39 cellular contexts compared by ENCODE assay signal in the genomic region with DNA sequence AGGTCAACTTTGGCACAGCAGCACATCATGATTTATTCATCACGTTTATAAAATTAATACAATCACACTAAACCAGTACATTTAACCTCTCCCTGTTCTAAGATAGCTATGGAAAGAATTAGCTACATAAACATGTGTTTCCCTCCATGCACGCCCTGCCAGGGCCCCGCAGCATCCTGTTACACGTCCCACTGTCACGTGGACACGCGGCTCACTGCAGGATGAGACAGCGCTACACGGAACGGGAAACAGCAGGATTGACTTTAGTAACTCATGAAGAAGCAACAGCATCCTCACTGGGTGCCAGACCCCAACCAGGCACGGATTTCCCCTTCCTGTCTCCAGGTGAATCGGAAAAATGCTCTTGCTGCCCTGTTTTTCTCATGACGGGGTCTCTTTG. TPM values are rescaled to one million over a fixed set of nuclear protein-coding genes. Genes with fewer than 3 reads are reported as not detected.
"Had no signal": no experiment of that assay in that cellular context is flagged by ENCODE, and none has a peak within 500 bp of the region (broad histone marks: within the 10 kb centered on the region; RNA-seq: fewer than 3 reads in every experiment).

No MANE protein-coding gene starts in this region.

- H3K27ac ChIP-seq: adrenal gland, body of pancreas, epithelial cell of prostate, esophagus squamous epithelium, gastroesophageal sphincter had no signal

- H3K4me1 Mint-ChIP-seq: activated CD4-positive, alpha-beta T cell treated with anti-CD3 and anti-CD28 coated beads for 36 hours; activated CD4-positive, alpha-beta T cell treated with anti-CD3 and anti-CD28 coated beads, Interleukin-2, amount 10 ng/mL, durations not matched to agents 24 days and 14 days; activated CD8-positive, alpha-beta memory T cell treated with anti-CD3 and anti-CD28 coated beads, Interleukin-2, amount 10 ng/mL, durations not matched to agents 7 days and 5 days; activated naive CD4-positive, alpha-beta T cell treated with anti-CD3 and anti-CD28 coated beads, Interleukin-2, amount 50 U/mL, for 24 hours; activated naive CD8-positive, alpha-beta T cell treated with anti-CD3 and anti-CD28 coated beads for 36 hours; activated naive CD8-positive, alpha-beta T cell treated with anti-CD3 and anti-CD28 coated beads, Interleukin-2, amount 50 U/mL, for 24 hours; T-helper 17 cell had no signal

- H3K4me3 Mint-ChIP-seq: activated CD4-positive, alpha-beta memory T cell treated with anti-CD3 and anti-CD28 coated beads for 36 hours; activated CD4-positive, alpha-beta T cell treated with anti-CD3 and anti-CD28 coated beads for 36 hours; activated CD4-positive, alpha-beta T cell treated with anti-CD3 and anti-CD28 coated beads, Interleukin-2, amount 10 ng/mL, durations not matched to agents 24 days and 14 days; activated CD8-positive, alpha-beta memory T cell treated with anti-CD3 and anti-CD28 coated beads, Interleukin-2, amount 10 ng/mL, durations not matched to agents 7 days and 5 days; activated CD8-positive, alpha-beta T cell treated with anti-CD3 and anti-CD28 coated beads, Interleukin-2, amount 10 ng/mL, durations not matched to agents 7 days and 5 days; activated naive CD4-positive, alpha-beta T cell treated with anti-CD3 and anti-CD28 coated beads for 36 hours; activated naive CD4-positive, alpha-beta T cell treated with anti-CD3 and anti-CD28 coated beads, Interleukin-2, amount 50 U/mL, for 24 hours; activated naive CD8-positive, alpha-beta T cell treated with anti-CD3 and anti-CD28 coated beads for 36 hours; activated naive CD8-positive, alpha-beta T cell treated with anti-CD3 and anti-CD28 coated beads, Interleukin-2, amount 50 U/mL, for 24 hours; activated T-helper 1 cell treated with anti-CD3 and anti-CD28 coated beads, Interleukin-12 subunit alpha, Interleukin-12 subunit beta, Interleukin-2, Interleukin-4 antibody, amounts not matched to agents 30 ng/mL and 10 ng/mL and 1 ng/mL, durations not matched to agents 14 hours and 24 hours and 36 hours; effector memory CD8-positive, alpha-beta T cell; T-helper 17 cell; T-helper 2 cell treated with Interferon-gamma antibody and Interleukin-4, amounts not matched to agents 5 μg/mL and 100 μg/mL, for 36 hours had no signal

- FAIRE-seq: colon, endothelial cell of umbilical vein had no signal

- ATAC-seq: activated CD4-positive, alpha-beta T cell treated with anti-CD3 and anti-CD28 coated beads for 36 hours; activated CD8-positive, alpha-beta memory T cell treated with anti-CD3 and anti-CD28 coated beads, Interleukin-2, amount 10 ng/mL, durations not matched to agents 7 days and 5 days; activated CD8-positive, alpha-beta T cell treated with anti-CD3 and anti-CD28 coated beads, Interleukin-2, amount 10 ng/mL, durations not matched to agents 7 days and 5 days; activated naive CD8-positive, alpha-beta T cell treated with anti-CD3 and anti-CD28 coated beads, Interleukin-2, amount 50 U/mL, for 24 hours; body of pancreas; effector memory CD8-positive, alpha-beta T cell; gastroesophageal sphincter; T-helper 17 cell had no signal

- H3K36me3 Mint-ChIP-seq: activated CD4-positive, alpha-beta memory T cell treated with anti-CD3 and anti-CD28 coated beads for 36 hours; activated CD8-positive, alpha-beta memory T cell treated with anti-CD3 and anti-CD28 coated beads, Interleukin-2, amount 10 ng/mL, durations not matched to agents 7 days and 5 days; activated naive CD4-positive, alpha-beta T cell treated with anti-CD3 and anti-CD28 coated beads, Interleukin-2, amount 50 U/mL, for 24 hours; activated naive CD8-positive, alpha-beta T cell treated with anti-CD3 and anti-CD28 coated beads for 36 hours had no signal

- H3K9me3 ChIP-seq: adrenal gland, body of pancreas, esophagus squamous epithelium had no signal

- H3K36me3 ChIP-seq: adrenal gland, esophagus squamous epithelium, gastroesophageal sphincter had no signal

- DNase-seq: activated CD4-positive, alpha-beta memory T cell treated with anti-CD3 and anti-CD28 coated beads for 36 hours; activated CD4-positive, alpha-beta T cell treated with anti-CD3 and anti-CD28 coated beads for 36 hours; activated CD4-positive, alpha-beta T cell treated with anti-CD3 and anti-CD28 coated beads, Interleukin-2, amount 10 ng/mL, durations not matched to agents 24 days and 14 days; activated CD4-positive, CD25-positive, alpha-beta regulatory T cell; activated CD4-positive, CD25-positive, alpha-beta regulatory T cell treated with anti-CD3 and anti-CD28 coated beads, Interleukin-2, amount 50 U/mL, for 72 hours; activated CD8-positive, alpha-beta memory T cell treated with anti-CD3 and anti-CD28 coated beads, Interleukin-2, amount 10 ng/mL, durations not matched to agents 7 days and 5 days; activated CD8-positive, alpha-beta memory T cell treated with anti-CD3 and anti-CD28 coated beads, Interleukin-2, amount 50 U/mL, for 4 hours; activated CD8-positive, alpha-beta T cell treated with anti-CD3 and anti-CD28 coated beads, Interleukin-2, amount 10 ng/mL, durations not matched to agents 7 days and 5 days; activated effector memory CD4-positive, alpha-beta T cell treated with anti-CD3 and anti-CD28 coated beads, Interleukin-2, amount 50 U/mL, for 16 hours; activated naive CD4-positive, alpha-beta T cell treated with anti-CD3 and anti-CD28 coated beads for 36 hours; activated naive CD8-positive, alpha-beta T cell treated with anti-CD3 and anti-CD28 coated beads for 36 hours; activated naive CD8-positive, alpha-beta T cell treated with anti-CD3 and anti-CD28 coated beads, Interleukin-2, amount 50 U/mL, for 24 hours; activated T-cell treated with anti-CD3 and anti-CD28 coated beads, Interleukin-2, amount 50 U/mL, for 1 hour; activated T-cell treated with anti-CD3 and anti-CD28 coated beads, Interleukin-2, amount 50 U/mL, for 48 hours; adrenal gland; amygdala; aorta; body of pancreas; caudate nucleus; cortex of kidney; dermis blood vessel endothelial cell; effector CD4-positive, alpha-beta T cell; effector memory CD8-positive, alpha-beta T cell; esophagus squamous epithelium; foreskin melanocyte; T-helper 1 cell; T-helper 17 cell had no signal

- H3K4me3 ChIP-seq: adrenal gland, body of pancreas, esophagus squamous epithelium, gastroesophageal sphincter had no signal

- H3K4me1 ChIP-seq: adrenal gland, body of pancreas, esophagus squamous epithelium, gastroesophageal sphincter had no signal

- H3K27ac Mint-ChIP-seq: activated CD4-positive, alpha-beta memory T cell treated with anti-CD3 and anti-CD28 coated beads for 36 hours; activated CD4-positive, alpha-beta T cell treated with anti-CD3 and anti-CD28 coated beads for 36 hours; activated CD4-positive, alpha-beta T cell treated with anti-CD3 and anti-CD28 coated beads, Interleukin-2, amount 10 ng/mL, durations not matched to agents 24 days and 14 days; activated CD8-positive, alpha-beta memory T cell treated with anti-CD3 and anti-CD28 coated beads, Interleukin-2, amount 10 ng/mL, durations not matched to agents 7 days and 5 days; activated CD8-positive, alpha-beta T cell treated with anti-CD3 and anti-CD28 coated beads, Interleukin-2, amount 10 ng/mL, durations not matched to agents 7 days and 5 days; activated naive CD4-positive, alpha-beta T cell treated with anti-CD3 and anti-CD28 coated beads for 36 hours; activated naive CD4-positive, alpha-beta T cell treated with anti-CD3 and anti-CD28 coated beads, Interleukin-2, amount 50 U/mL, for 24 hours; activated naive CD8-positive, alpha-beta T cell treated with anti-CD3 and anti-CD28 coated beads for 36 hours; activated naive CD8-positive, alpha-beta T cell treated with anti-CD3 and anti-CD28 coated beads, Interleukin-2, amount 50 U/mL, for 24 hours; activated T-helper 1 cell treated with anti-CD3 and anti-CD28 coated beads, Interleukin-12 subunit alpha, Interleukin-12 subunit beta, Interleukin-2, Interleukin-4 antibody, amounts not matched to agents 30 ng/mL and 10 ng/mL and 1 ng/mL, durations not matched to agents 14 hours and 24 hours and 36 hours; activated T-helper 2 cell treated with anti-CD3 and anti-CD28 coated beads, Interferon-gamma antibody, Interleukin-2, Interleukin-4, amounts not matched to agents 10 μg/mL and 5 μg/mL and 100 μg/mL, durations not matched to agents 14 hours and 24 hours and 36 hours; effector memory CD8-positive, alpha-beta T cell; T-helper 17 cell; T-helper 2 cell treated with Interferon-gamma antibody and Interleukin-4, amounts not matched to agents 5 μg/mL and 100 μg/mL, for 36 hours had no signal

- H3K27me3 ChIP-seq: body of pancreas had no signal

RNA-seq across cellular contexts. Expression of a gene that starts 30.9 kb away (rescaled TPM):
- total RNA-seq: activated CD4-positive, alpha-beta memory T cell treated with anti-CD3 and anti-CD28 coated beads for 36 hours; activated CD4-positive, alpha-beta T cell treated with anti-CD3 and anti-CD28 coated beads for 36 hours; activated CD4-positive, alpha-beta T cell treated with anti-CD3 and anti-CD28 coated beads, Interleukin-2, amount 10 ng/mL, durations not matched to agents 24 days and 14 days; activated CD8-positive, alpha-beta memory T cell treated with anti-CD3 and anti-CD28 coated beads, Interleukin-2, amount 10 ng/mL, durations not matched to agents 7 days and 5 days; activated CD8-positive, alpha-beta T cell treated with anti-CD3 and anti-CD28 coated beads, Interleukin-2, amount 10 ng/mL, durations not matched to agents 7 days and 5 days; activated naive CD4-positive, alpha-beta T cell treated with anti-CD3 and anti-CD28 coated beads for 36 hours; activated naive CD8-positive, alpha-beta T cell treated with anti-CD3 and anti-CD28 coated beads for 36 hours; activated T-helper 1 cell treated with anti-CD3 and anti-CD28 coated beads, Interleukin-12 subunit alpha, Interleukin-12 subunit beta, Interleukin-2, Interleukin-4 antibody, amounts not matched to agents 30 ng/mL and 10 ng/mL and 1 ng/mL, durations not matched to agents 14 hours and 24 hours and 36 hours; activated T-helper 2 cell treated with anti-CD3 and anti-CD28 coated beads, Interferon-gamma antibody, Interleukin-2, Interleukin-4, amounts not matched to agents 10 μg/mL and 5 μg/mL and 100 μg/mL, durations not matched to agents 14 hours and 24 hours and 36 hours; body of pancreas; chondrocyte; endothelial cell of umbilical vein; esophagus squamous epithelium; fibroblast of lung; fibroblast of villous mesenchyme; gastroesophageal sphincter; T-helper 17 cell had no signal
- polyA plus RNA-seq: adrenal gland, aorta, endothelial cell of umbilical vein, esophagus, fibroblast of lung had no signal
